8 cellular contexts compared by ENCODE assay signal in genomic region chr12:1917172-1918070, GRCh38.
A peak's percentile ranks its signal among the peaks of the same experiment; 100 is the strongest.
DNase-seq lines count a peak whose midpoint lies in the region; ATAC-seq and TF ChIP-seq lines count a peak whose summit lies in the region.

No MANE protein-coding gene starts in this region.

- H3K36me3 ChIP-seq in DOHH2 (ENCODE audit: control insufficient read depth, low read length) (no peaks in the 10 kb centered on the region), Loucy (ENCODE audit: insufficient read depth, low read length) (no peaks in the 10 kb centered on the region), duodenal mucosa (ENCODE audit: control insufficient read depth in 1 of 2, insufficient read depth in 2 of 2, low read length in 2 of 2) (no peaks in the 10 kb centered on the region), parathyroid adenoma (ENCODE audit: control insufficient read depth, insufficient read depth, low read length) (no peaks in the 10 kb centered on the region)

- TF ChIP-seq CTCF in DOHH2 (IDR thresholded peaks at IDR 0.05; ENCODE audit: low read depth, low read length, poor library complexity, severe bottlenecking) (no peak), Loucy (conservative IDR thresholded peaks at IDR 0.05; ENCODE audit: low read length) (no peak), parathyroid adenoma (IDR thresholded peaks at IDR 0.05) (no peak)

- H3K4me3 ChIP-seq in DOHH2 (ENCODE audit: low read length) (no peak overlapping the region), Loucy (ENCODE audit: low read length, poor library complexity, severe bottlenecking) (no peak overlapping the region), duodenal mucosa (ENCODE audit: low read depth in 1 of 2, low read length in 2 of 2) (peak overlapping the region; percentile 16 to 48), parathyroid adenoma (ENCODE audit: low read depth, low read length) (no peak overlapping the region)

- DNase-seq in DMS153 treated with DMSO at 0.1 percent for 48 hours (lab: John Stamatoyannopoulos, UW; ENCODE audit: unreplicated experiment) (no peak), cerebellar cortex (ENCODE audit: low spot score) (no peak)

- no peaks in the 10 kb centered on the region for H3K9me2 ChIP-seq in DOHH2 (replicated peaks; ENCODE audit: control insufficient read depth, low read length)
- no peaks in the 10 kb centered on the region for H3K9me2 ChIP-seq in Loucy (replicated peaks; ENCODE audit: low read depth, low read length)

- H3K79me2 ChIP-seq in DOHH2 (ENCODE audit: control insufficient read depth, low read length): no peaks in the 10 kb centered on the region
- no peaks in the 10 kb centered on the region for H3K79me2 ChIP-seq in Loucy (ENCODE audit: insufficient read depth, low read length)
- no peaks in the 10 kb centered on the region for H3K79me2 ChIP-seq in parathyroid adenoma

- ATAC-seq in HG02610 (IDR thresholded peaks at IDR 0.05; ENCODE audit: unreplicated experiment) (no peak), GM18868 (IDR thresholded peaks at IDR 0.05; ENCODE audit: unreplicated experiment) (no peak)

- peaks cover 26% of the 10 kb centered on the region for H3K4me1 ChIP-seq in DOHH2 (ENCODE audit: control insufficient read depth, low read length)
- H3K4me1 ChIP-seq in Loucy (ENCODE audit: insufficient read depth, low read length, poor library complexity, severe bottlenecking): peaks cover 60% of the 10 kb centered on the region
- peaks cover 0 to 6% of the 10 kb centered on the region in 2 donors for H3K4me1 ChIP-seq in duodenal mucosa (ENCODE audit: control insufficient read depth in 1 of 2, insufficient read depth in 2 of 2, low read length in 2 of 2)
- no peaks in the 10 kb centered on the region for H3K4me1 ChIP-seq in parathyroid adenoma

- H3K9me3 ChIP-seq in DOHH2 (ENCODE audit: control insufficient read depth, insufficient read depth, low read length) (no peaks in the 10 kb centered on the region), Loucy (ENCODE audit: insufficient read depth, low read depth, low read length) (no peaks in the 10 kb centered on the region), duodenal mucosa (ENCODE audit: control insufficient read depth in 1 of 2, low read length in 2 of 2) (no peaks in the 10 kb centered on the region), parathyroid adenoma (ENCODE audit: control insufficient read depth, low read length) (no peaks in the 10 kb centered on the region)

- H3F3A ChIP-seq in DOHH2 (ENCODE audit: control insufficient read depth, insufficient read depth) (no peaks in the 10 kb centered on the region), Loucy (ENCODE audit: low read depth) (no peaks in the 10 kb centered on the region)

- H4K20me1 ChIP-seq in DOHH2 (ENCODE audit: control insufficient read depth, insufficient read depth, low read depth, low read length) (no peaks in the 10 kb centered on the region), Loucy (ENCODE audit: insufficient read depth, low read length, poor library complexity, severe bottlenecking) (no peaks in the 10 kb centered on the region)

- H3K9ac ChIP-seq in Loucy (ENCODE audit: low read depth, low read length, poor library complexity, severe bottlenecking) (peak overlapping the region; percentile 72), duodenal mucosa (ENCODE audit: low read depth in 1 of 2, low read length in 2 of 2) (no peak overlapping the region), parathyroid adenoma (no peak overlapping the region)

- H3K4me2 ChIP-seq in DOHH2 (ENCODE audit: low read length) (peak overlapping the region; percentile 33), Loucy (ENCODE audit: low read depth, low read length, poor library complexity, severe bottlenecking) (peak overlapping the region; percentile 72), parathyroid adenoma (ENCODE audit: low read length) (no peak overlapping the region)

- H2AFZ ChIP-seq in Loucy (ENCODE audit: low read length) (no peak overlapping the region), parathyroid adenoma (no peak overlapping the region)

- H3K27me3 ChIP-seq in DOHH2 (ENCODE audit: control insufficient read depth, low read length): 0 out of 2 replicates have a peak, but pooled peaks cover 2% of the 10 kb centered on the region
- no peaks in the 10 kb centered on the region for H3K27me3 ChIP-seq in Loucy (ENCODE audit: insufficient read depth, low read length, poor library complexity, severe bottlenecking)
- no peaks in the 10 kb centered on the region for H3K27me3 ChIP-seq in duodenal mucosa (ENCODE audit: control insufficient read depth in 1 of 2, insufficient read depth in 2 of 2, low read length in 2 of 2)
- H3K27me3 ChIP-seq in parathyroid adenoma (ENCODE audit: control insufficient read depth, insufficient read depth, low read length): no peaks in the 10 kb centered on the region

- H3K27ac ChIP-seq in DOHH2 (ENCODE audit: low read depth, low read length) (no peak overlapping the region), duodenal mucosa (ENCODE audit: low read depth, low read length) (peak overlapping the region; percentile 52), parathyroid adenoma (peak overlapping the region; percentile 42)

Comparison
In these comparisons a context has a peak if more than half of its experiments do, and no peak if none do; other contexts are left out.
1. H3K4me3 ChIP-seq: peak in duodenal mucosa (2 of 2); none in DOHH2 (single experiment), Loucy (single experiment) and parathyroid adenoma (single experiment).